In the genomic region with DNA sequence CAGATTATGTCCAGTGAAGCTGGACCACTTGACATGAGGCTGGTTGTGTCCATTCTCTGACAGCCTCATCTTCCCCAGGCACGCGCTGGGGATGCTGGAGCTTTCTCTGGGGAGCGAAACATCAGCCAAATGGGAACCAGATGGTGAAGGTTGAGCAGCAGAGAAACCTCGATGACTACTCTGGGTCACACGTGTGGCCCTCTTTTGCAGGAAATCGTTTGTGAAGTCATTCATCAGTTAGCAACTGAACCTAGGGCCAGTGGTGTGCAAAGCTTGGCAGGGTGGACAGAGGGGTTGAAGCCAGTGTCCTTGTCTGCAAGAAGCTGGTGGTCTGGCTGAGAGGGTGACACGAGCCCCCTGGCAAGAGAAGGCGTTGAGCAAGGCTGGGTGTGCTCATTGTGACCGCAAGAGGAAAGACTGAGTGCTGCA, we compare ENCODE assay signal across 13 cellular contexts.
A peak's percentile ranks its signal among the peaks of the same experiment; 100 is the strongest.
DNase-seq lines count a peak whose midpoint lies in the region; ATAC-seq and TF ChIP-seq lines count a peak whose summit lies in the region.
"Had no signal": no experiment of that assay in that cellular context is flagged by ENCODE, and none has a peak within 500 bp of the region (broad histone marks: within the 10 kb centered on the region; RNA-seq: fewer than 3 reads in every experiment).

No MANE protein-coding gene starts in this region.

- intact Hi-C loops in esophagus muscularis mucosa (cut with DNase I) = no loop called here
- intact Hi-C loops in prostate gland (cut with DNase I) = no loop called here

- H3K36me3 ChIP-seq in esophagus muscularis mucosa (peaks cover 0 to 7% (median 3%) of the 10 kb centered on the region in 4 donors), prostate gland (no peaks in the 10 kb centered on the region), mesendoderm (ENCODE audit: control insufficient read depth, insufficient read depth, low read length) (no peaks in the 10 kb centered on the region)
- H3K36me3 ChIP-seq: cardiac muscle cell had no signal

- H3K27ac ChIP-seq in esophagus muscularis mucosa (replicated peaks in 1 of 4) (peak overlapping the region; percentile 97 to 100 (median 98)), prostate gland (peak overlapping the region; percentile 99), mesendoderm (ENCODE audit: low read depth, low read length) (no peak overlapping the region)
- H3K27ac ChIP-seq: cardiac muscle cell, foreskin keratinocyte had no signal

- H3K9me3 ChIP-seq in esophagus muscularis mucosa (no peaks in the 10 kb centered on the region), prostate gland (no peaks in the 10 kb centered on the region)
- H3K9me3 ChIP-seq: Caco-2 had no signal

- no peak overlapping the region for H3K23ac ChIP-seq in mesendoderm (ENCODE audit: low read length)

- H2BK120ac ChIP-seq in mesendoderm (ENCODE audit: low read depth, low read length) = no peak overlapping the region

- TF ChIP-seq CTCF in AG10803 (conservative IDR thresholded peaks at IDR 0.05; ENCODE audit: low read length) (no peak), HFF-Myc (IDR thresholded peaks at IDR 0.05; ENCODE audit: low read depth, low read length, missing control alignments) (no peak), esophagus muscularis mucosa (IDR thresholded peaks at IDR 0.05) (no peak), prostate gland (IDR thresholded peaks at IDR 0.05) (no peak)

- H2BK15ac ChIP-seq in mesendoderm (replicated peaks; ENCODE audit: low read depth) = no peak overlapping the region

- H3K79me2 ChIP-seq in mesendoderm (ENCODE audit: control insufficient read depth, insufficient read depth, low read length) = no peaks in the 10 kb centered on the region

- no peaks in the 10 kb centered on the region for H3K27me3 ChIP-seq in esophagus muscularis mucosa
- no peaks in the 10 kb centered on the region for H3K27me3 ChIP-seq in prostate gland (replicated peaks; ENCODE audit: insufficient read depth)
- H3K27me3 ChIP-seq in mesendoderm (ENCODE audit: insufficient read depth, low read length, poor library complexity) = no peaks in the 10 kb centered on the region
- H3K27me3 ChIP-seq: cardiac muscle cell had no signal

- no peak overlapping the region for H3K56ac ChIP-seq in mesendoderm (ENCODE audit: low read length)

- DNase-seq in AG10803 (ENCODE audit: low read depth) (peak; percentile 74), HFF-Myc (ENCODE audit: extremely low read depth, low read depth) (peak; percentile 42), esophagus muscularis mucosa (ENCODE audit: extremely low spot score) (no peak), prostate gland (ENCODE audit: low spot score) (no peak), mesendoderm (no peak), SIG-M5 (lab: John Stamatoyannopoulos, UW) (no peak)
- no peak for DNase-seq in activated CD4-positive, alpha-beta T cell treated with anti-CD3 and anti-CD28 coated beads for 4 hours
- DNase-seq: Caco-2, foreskin keratinocyte, NCI-H526 treated with DMSO at 0.1 percent for 48 hours, SW 1271 had no signal

- H3K4me2 ChIP-seq in mesendoderm (ENCODE audit: low read length) = no peak overlapping the region

- no peak overlapping the region for H4K8ac ChIP-seq in mesendoderm (ENCODE audit: low read depth, low read length)

- TF ChIP-seq POLR2A in esophagus muscularis mucosa (IDR thresholded peaks at IDR 0.05; ENCODE audit: low read depth) (no peak), prostate gland (IDR thresholded peaks at IDR 0.05) (no peak)

- H3K4me3 ChIP-seq in AG10803 (ENCODE audit: low read length) (no peak overlapping the region), HFF-Myc (replicated peaks; ENCODE audit: low read depth, low read length) (no peak overlapping the region), esophagus muscularis mucosa (no peak overlapping the region), prostate gland (no peak overlapping the region), mesendoderm (ENCODE audit: low read length) (no peak overlapping the region)
- H3K4me3 ChIP-seq: cardiac muscle cell had no signal

- H2BK5ac ChIP-seq in mesendoderm (ENCODE audit: low read length) = no peak overlapping the region

- H3K4ac ChIP-seq in mesendoderm (ENCODE audit: low read depth, low read length) = no peak overlapping the region

- no peak for ATAC-seq in GM18868 (IDR thresholded peaks at IDR 0.05; ENCODE audit: unreplicated experiment)
- ATAC-seq: foreskin keratinocyte had no signal

- no peak for TF ChIP-seq EP300 in esophagus muscularis mucosa (IDR thresholded peaks at IDR 0.05)

- H3K4me1 ChIP-seq in esophagus muscularis mucosa (peaks cover 96 to 100% (median 98%) of the 10 kb centered on the region in 4 donors), prostate gland (replicated peaks) (peaks cover 60% of the 10 kb centered on the region), mesendoderm (ENCODE audit: control insufficient read depth, low read depth, low read length) (no peaks in the 10 kb centered on the region)

- H2AK5ac ChIP-seq in mesendoderm (ENCODE audit: low read length) = no peak overlapping the region

- no peak overlapping the region for H3K9ac ChIP-seq in mesendoderm (ENCODE audit: low read length)

- no peaks in the 10 kb centered on the region for H3K79me1 ChIP-seq in mesendoderm (ENCODE audit: low read length)

- H3K18ac ChIP-seq in mesendoderm (ENCODE audit: low read length) = no peak overlapping the region

- WGBS in esophagus muscularis mucosa = 68% methylated on average over 8 of the region's 9 CpGs
- 84% methylated on average over 9 of the region's 9 CpGs for WGBS in prostate gland
- WGBS in mesendoderm (ENCODE audit: extremely low coverage, insufficient coverage, low lambda C conversion rate) = no CpG with 5 or more reads among the region's 9 CpGs

- no peak overlapping the region for H4K5ac ChIP-seq in mesendoderm (ENCODE audit: low read length)

Comparison
In these comparisons a context has a peak if more than half of its experiments do, and no peak if none do; other contexts are left out.
1. DNase-seq: peak in AG10803 (single experiment) and HFF-Myc (single experiment); none in esophagus muscularis mucosa (single experiment), prostate gland (single experiment), activated CD4-positive, alpha-beta T cell treated with anti-CD3 and anti-CD28 coated beads for 4 hours (0 of 2), mesendoderm (single experiment) and SIG-M5 (single experiment).